1 cellular context compared by ENCODE assay signal in genomic region chrX:110310000-110310790, GRCh38.
TF ChIP-seq lines count a peak whose summit lies in the region.

No MANE protein-coding gene starts in this region.

TF ChIP-seq in GM23338, 12 proteins besides CTCF, POLR2A, EP300 and RAD21 (continued from another document):
- TF ChIP-seq REST (IDR thresholded peaks at IDR 0.05; ENCODE audit: unreplicated experiment): no peak
